19 cellular contexts compared by ENCODE assay signal in genomic region chr1:170204121-170204520, GRCh38. TPM values are rescaled to one million over a fixed set of nuclear protein-coding genes. Genes with fewer than 3 reads are reported as not detected.
DNase-seq lines count a peak whose midpoint lies in the region; ATAC-seq and TF ChIP-seq lines count a peak whose summit lies in the region.
"Had no signal": no experiment of that assay in that cellular context is flagged by ENCODE, and none has a peak within 500 bp of the region (broad histone marks: within the 10 kb centered on the region; RNA-seq: fewer than 3 reads in every experiment).

No MANE protein-coding gene starts in this region.

- H3K27me3 ChIP-seq in left ventricle myocardium inferior (ENCODE audit: low read depth) (no peaks in the 10 kb centered on the region), adipocyte (replicated peaks; ENCODE audit: control insufficient read depth, insufficient read depth, low read length) (no peaks in the 10 kb centered on the region)

- H3K9me3 ChIP-seq in left ventricle myocardium inferior (replicated peaks) = no peaks in the 10 kb centered on the region
- H3K9me3 ChIP-seq in adipocyte (ENCODE audit: control insufficient read depth, low read length) = no peaks in the 10 kb centered on the region

- H3K9ac ChIP-seq in adipocyte (ENCODE audit: low read length) = no peak overlapping the region

- WGBS in lower leg skin, 2 donors = 40 to 50% methylated on average over 3 of the region's 3 CpGs

- no peaks in the 10 kb centered on the region for H3K36me3 Mint-ChIP-seq in chondrocyte (ENCODE audit: low read depth)
- H3K36me3 Mint-ChIP-seq: CD8-positive, alpha-beta T cell had no signal

- H3K4me1 ChIP-seq in left ventricle myocardium inferior (peaks cover 28% of the 10 kb centered on the region), adipocyte (ENCODE audit: control insufficient read depth, insufficient read depth, low read length) (peaks cover 53% of the 10 kb centered on the region)

- H3K27ac ChIP-seq in left ventricle myocardium inferior (replicated peaks) = no peak overlapping the region

- H3K4me3 ChIP-seq in left ventricle myocardium inferior (no peak overlapping the region), adipocyte (ENCODE audit: low read length) (no peak overlapping the region), lower leg skin (ENCODE audit: low read depth, poor library complexity, severe bottlenecking) (no peak overlapping the region)

- intact Hi-C loops in left ventricle myocardium superior (cut with micrococcal nuclease) = no loop called here
- intact Hi-C loops in left ventricle myocardium inferior (cut with micrococcal nuclease) = no loop called here
- intact Hi-C loops in lower leg skin (cut with DNase I; ENCODE audit: low total_unique reads) = no loop called here

- H3K27me3 Mint-ChIP-seq in chondrocyte (ENCODE audit: low read depth) = no peaks in the 10 kb centered on the region

- H3K36me3 ChIP-seq in left ventricle myocardium inferior (no peaks in the 10 kb centered on the region), adipocyte (ENCODE audit: control insufficient read depth, insufficient read depth, low read length, severe bottlenecking) (no peaks in the 10 kb centered on the region)

- TF ChIP-seq CTCF in left ventricle myocardium inferior (IDR thresholded peaks at IDR 0.05; ENCODE audit: borderline replicate concordance) (no peak), lower leg skin (IDR thresholded peaks at IDR 0.05) (no peak), chondrocyte (IDR thresholded peaks at IDR 0.05) (no peak)

- no peak for DNase-seq in left ventricle myocardium superior
- DNase-seq in left ventricle myocardium inferior = no peak
- peak; percentile 75 for DNase-seq in adipocyte (ENCODE audit: low read depth)
- DNase-seq in fibroblast of the conjunctiva (ENCODE audit: low read depth) = peak; percentile 36
- no peak for DNase-seq in left lobe of liver (ENCODE audit: low spot score)
- DNase-seq in lower leg skin (ENCODE audit: low spot score in 2 of 2) = no peak
- no peak for DNase-seq in chondrocyte (ENCODE audit: low spot score)
- DNase-seq: 8988T; CD8-positive, alpha-beta T cell; DND-41; GF-D8; KBM-7; NCI-H1105 treated with DMSO at 0.1 percent for 48 hours; NCI-H2171; NCI-H510A treated with DMSO at 0.1 percent for 48 hours; SIG-M5 had no signal

- H3K4me3 Mint-ChIP-seq in chondrocyte (ENCODE audit: unreplicated experiment) = no peak overlapping the region
- H3K4me3 Mint-ChIP-seq: B cell; CD8-positive, alpha-beta T cell had no signal

- TF ChIP-seq POLR2A in lower leg skin (IDR thresholded peaks at IDR 0.05) = no peak

- H3K4me1 Mint-ChIP-seq in chondrocyte (ENCODE audit: low read depth) = peaks cover 21% of the 10 kb centered on the region
- H3K4me1 Mint-ChIP-seq: B cell had no signal

- H3K9me3 Mint-ChIP-seq in chondrocyte (ENCODE audit: low read depth) = peaks cover 5% of the 10 kb centered on the region
- H3K9me3 Mint-ChIP-seq: CD8-positive, alpha-beta T cell had no signal

- H3K27ac Mint-ChIP-seq in chondrocyte (ENCODE audit: unreplicated experiment) = no peak overlapping the region
- H3K27ac Mint-ChIP-seq: B cell; CD8-positive, alpha-beta T cell had no signal

- ATAC-seq in left ventricle myocardium superior (peak; percentile 23), left lobe of liver (no peak), GM18868 (IDR thresholded peaks at IDR 0.05; ENCODE audit: unreplicated experiment) (no peak)
- ATAC-seq: CD8-positive, alpha-beta T cell had no signal

RNA-seq across cellular contexts. Expression of gene NTMT2, which starts 58.4 kb away (rescaled TPM):
- total RNA-seq in left ventricle myocardium superior (5.9 TPM), left ventricle myocardium inferior (5.7 TPM), left lobe of liver (not detected), lower leg skin (not detected), chondrocyte (not detected in 3 replicates)
- total RNA-seq: B cell; CD8-positive, alpha-beta T cell; MCF 10A had no signal

Comparison
In these comparisons a context has a peak if more than half of its experiments do, and no peak if none do; other contexts are left out.
1. DNase-seq: peak in adipocyte (single experiment) and fibroblast of the conjunctiva (single experiment); none in left ventricle myocardium superior (single experiment), left ventricle myocardium inferior (single experiment), left lobe of liver (single experiment), lower leg skin (0 of 2) and chondrocyte (single experiment).